ENCODE assay signal across 18 cellular contexts in the genomic region with DNA sequence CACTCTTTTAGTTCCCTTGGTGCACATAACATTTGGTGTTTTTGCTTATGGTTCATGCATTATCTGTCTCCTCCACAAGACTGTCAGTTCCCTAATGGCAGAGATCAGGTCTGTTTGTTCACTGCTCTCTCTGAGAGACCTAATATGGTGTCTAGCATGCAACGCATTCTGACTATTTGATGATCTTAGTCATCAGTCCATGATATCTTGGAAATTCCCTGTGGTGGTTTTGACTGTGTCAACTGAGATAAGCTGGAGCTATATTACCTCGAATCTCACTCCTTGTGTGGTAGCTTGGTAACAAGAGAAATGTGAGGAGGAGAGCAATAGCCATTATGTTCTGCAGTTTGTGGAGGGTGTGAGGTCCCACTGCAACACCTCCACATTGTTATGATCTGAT.
DNase-seq lines count a peak whose midpoint lies in the region; ATAC-seq, FAIRE-seq and TF ChIP-seq lines count a peak whose summit lies in the region.
"Had no signal": no experiment of that assay in that cellular context is flagged by ENCODE, and none has a peak within 500 bp of the region (broad histone marks: within the 10 kb centered on the region; RNA-seq: fewer than 3 reads in every experiment).

No MANE protein-coding gene starts in this region.

- H3K27me3 Mint-ChIP-seq in astrocyte (ENCODE audit: low read depth, unreplicated experiment) = no peaks in the 10 kb centered on the region
- no peaks in the 10 kb centered on the region for H3K27me3 Mint-ChIP-seq in chondrocyte (ENCODE audit: low read depth)
- H3K27me3 Mint-ChIP-seq: activated B cell treated with CpG ODN at 0.5 μM for 24 hours had no signal

- H3K9me3 Mint-ChIP-seq in astrocyte (ENCODE audit: unreplicated experiment) (no peaks in the 10 kb centered on the region), chondrocyte (ENCODE audit: low read depth) (no peaks in the 10 kb centered on the region)
- H3K9me3 Mint-ChIP-seq in stimulated activated effector memory CD8-positive, alpha-beta T cell treated with anti-CD3 and anti-CD28 coated beads, Interleukin-12 subunit alpha, Interleukin-12 subunit beta, amount 100 ng/mL, for 72 hours = peaks cover 12% of the 10 kb centered on the region

- H3K4me1 ChIP-seq in A549 (no peaks in the 10 kb centered on the region), astrocyte (ENCODE audit: insufficient read depth, low read length) (no peaks in the 10 kb centered on the region)
- H3K4me1 ChIP-seq: upper lobe of right lung had no signal

- H3K27ac Mint-ChIP-seq in astrocyte (ENCODE audit: unreplicated experiment) (peak overlapping the region; percentile 49), chondrocyte (ENCODE audit: unreplicated experiment) (no peak overlapping the region)
- H3K27ac Mint-ChIP-seq in stimulated activated effector memory CD8-positive, alpha-beta T cell treated with anti-CD3 and anti-CD28 coated beads, Interleukin-12 subunit alpha, Interleukin-12 subunit beta, amount 100 ng/mL, for 72 hours = no peak overlapping the region
- H3K27ac Mint-ChIP-seq: activated B cell treated with CpG ODN at 0.5 μM for 24 hours; activated naive CD4-positive, alpha-beta T cell treated with anti-CD3 and anti-CD28 coated beads, Interleukin-2, amount 50 U/mL, for 72 hours had no signal

- H3K9ac ChIP-seq in astrocyte (ENCODE audit: low read length) = no peak overlapping the region
- H3K9ac ChIP-seq: KMS-11 had no signal

- no peaks in the 10 kb centered on the region for H3K36me3 Mint-ChIP-seq in astrocyte (ENCODE audit: low read depth, unreplicated experiment)
- H3K36me3 Mint-ChIP-seq in chondrocyte (ENCODE audit: low read depth) = no peaks in the 10 kb centered on the region
- no peaks in the 10 kb centered on the region for H3K36me3 Mint-ChIP-seq in stimulated activated effector memory CD8-positive, alpha-beta T cell treated with anti-CD3 and anti-CD28 coated beads, Interleukin-12 subunit alpha, Interleukin-12 subunit beta, amount 100 ng/mL, for 72 hours

- peaks cover 18% of the 10 kb centered on the region for H3K4me1 Mint-ChIP-seq in astrocyte (ENCODE audit: low read depth, unreplicated experiment)
- H3K4me1 Mint-ChIP-seq in chondrocyte (ENCODE audit: low read depth) = no peaks in the 10 kb centered on the region
- no peaks in the 10 kb centered on the region for H3K4me1 Mint-ChIP-seq in stimulated activated effector memory CD8-positive, alpha-beta T cell treated with anti-CD3 and anti-CD28 coated beads, Interleukin-12 subunit alpha, Interleukin-12 subunit beta, amount 100 ng/mL, for 72 hours
- H3K4me1 Mint-ChIP-seq: activated B cell treated with CpG ODN at 0.5 μM for 24 hours had no signal

- TF ChIP-seq POLR2A in A549 (IDR thresholded peaks at IDR 0.05; ENCODE audit: low read length) = no peak

- H3K4me3 Mint-ChIP-seq in astrocyte (ENCODE audit: unreplicated experiment) (no peak overlapping the region), chondrocyte (ENCODE audit: unreplicated experiment) (no peak overlapping the region)
- no peak overlapping the region for H3K4me3 Mint-ChIP-seq in stimulated activated effector memory CD8-positive, alpha-beta T cell treated with anti-CD3 and anti-CD28 coated beads, Interleukin-12 subunit alpha, Interleukin-12 subunit beta, amount 100 ng/mL, for 72 hours
- H3K4me3 Mint-ChIP-seq: activated B cell treated with CpG ODN at 0.5 μM for 24 hours had no signal

- 0% methylated on average over 2 of the region's 2 CpGs for WGBS in A549 (ENCODE audit: missing lambda C conversion rate)

- no peak overlapping the region for H3K4me2 ChIP-seq in A549
- H3K4me2 ChIP-seq in astrocyte (ENCODE audit: low read length) = no peak overlapping the region
- H3K4me2 ChIP-seq: KMS-11 had no signal

- TF ChIP-seq RAD21 in A549 (conservative IDR thresholded peaks at IDR 0.05 in 1 of 2, IDR thresholded peaks at IDR 0.05 in 1 of 2) = no peak

- ATAC-seq in A549 (peak in 1 of 2 experiments; percentile 58; a peak in 3 of 6 replicates), GM19463 (IDR thresholded peaks at IDR 0.05; ENCODE audit: unreplicated experiment) (peak; percentile 79), HG03196 (IDR thresholded peaks at IDR 0.05; ENCODE audit: unreplicated experiment) (peak; percentile 65), HG02678 (IDR thresholded peaks at IDR 0.05; ENCODE audit: unreplicated experiment) (no peak), GM21723 (IDR thresholded peaks at IDR 0.05; ENCODE audit: unreplicated experiment) (no peak)
- ATAC-seq in stimulated activated effector memory CD8-positive, alpha-beta T cell treated with anti-CD3 and anti-CD28 coated beads, Interleukin-12 subunit alpha, Interleukin-12 subunit beta, amount 100 ng/mL, for 72 hours = no peak
- ATAC-seq: activated naive CD4-positive, alpha-beta T cell treated with anti-CD3 and anti-CD28 coated beads, Interleukin-2, amount 50 U/mL, for 72 hours; SK-N-SH treated with all-trans-retinoic acid at 6 μM for 48 hours; upper lobe of right lung had no signal

- POLR2A ChIA-PET in A549 (lab: Yijun Ruan, JAX) = no interaction called here

- H4K20me1 ChIP-seq in astrocyte (ENCODE audit: insufficient read depth, low read length) = no peaks in the 10 kb centered on the region

- no peaks in the 10 kb centered on the region for H3K27me3 ChIP-seq in astrocyte (ENCODE audit: insufficient read depth, low read length)
- H3K27me3 ChIP-seq: upper lobe of right lung had no signal

- no peaks in the 10 kb centered on the region for H3K9me3 ChIP-seq in A549
- H3K9me3 ChIP-seq in astrocyte (ENCODE audit: insufficient read depth, low read depth, low read length) = no peaks in the 10 kb centered on the region
- H3K9me3 ChIP-seq: Caco-2, upper lobe of right lung had no signal

- CTCF ChIA-PET in A549 (lab: Yijun Ruan, JAX) = interaction anchor here (2.9 kb wide), 1 partner anchor 9 kb away, joined by 15 read pairs; no protein-coding TSS in a partner anchor

- H3K36me3 ChIP-seq in astrocyte (ENCODE audit: insufficient read depth, low read length) = no peaks in the 10 kb centered on the region
- H3K36me3 ChIP-seq: upper lobe of right lung had no signal

- H3K4me3 ChIP-seq in A549 (no peak overlapping the region), astrocyte (ENCODE audit: insufficient read depth, low read depth, low read length) (no peak overlapping the region)
- H3K4me3 ChIP-seq: coronary artery, upper lobe of right lung had no signal

- H3K27ac ChIP-seq in A549 (no peak overlapping the region), astrocyte (ENCODE audit: low read depth, low read length) (no peak overlapping the region)
- H3K27ac ChIP-seq: coronary artery, KMS-11, upper lobe of right lung had no signal

- FAIRE-seq in A549 (lab: Jason Lieb, UNC) = no peak
- no peak for FAIRE-seq in astrocyte (lab: Jason Lieb, UNC)
- FAIRE-seq: A204.1 had no signal

- peak; percentile 2 to 8 for DNase-seq in A549 (ENCODE audit: low read depth in 1 of 2, low spot score in 1 of 2)
- DNase-seq in astrocyte (ENCODE audit: low read depth) = peak; percentile 1
- no peak for DNase-seq in chondrocyte (ENCODE audit: low spot score)
- no peak for DNase-seq in stimulated activated effector memory CD8-positive, alpha-beta T cell treated with anti-CD3 and anti-CD28 coated beads, Interleukin-12 subunit alpha, Interleukin-12 subunit beta, amount 100 ng/mL, for 72 hours (ENCODE audit: low spot score in 2 of 2)
- DNase-seq: activated B cell treated with CpG ODN at 0.5 μM for 24 hours, Caco-2, NCI-H2029 treated with DMSO at 0.1 percent for 48 hours, posterior cingulate gyrus, upper lobe of right lung had no signal

- no peaks in the 10 kb centered on the region for H3K79me2 ChIP-seq in astrocyte (ENCODE audit: insufficient read depth, low read length)

- no peak for TF ChIP-seq CTCF in A549 (IDR thresholded peaks at IDR 0.05)
- no peak for TF ChIP-seq CTCF in astrocyte (IDR thresholded peaks at IDR 0.05; ENCODE audit: insufficient read depth, low read depth, low read length)
- TF ChIP-seq CTCF in chondrocyte (IDR thresholded peaks at IDR 0.05) = no peak

- TF ChIP-seq EP300 in A549 (IDR thresholded peaks at IDR 0.05) = no peak

- H2AFZ ChIP-seq in astrocyte (ENCODE audit: low read depth, low read length) = no peak overlapping the region

TF ChIP-seq in A549, 52 proteins besides CTCF, POLR2A, EP300 and RAD21:
- TF ChIP-seq CHD2 (IDR thresholded peaks at IDR 0.05; ENCODE audit: low read length, partially characterized antibody) (no peak), FOSB (CRISPR knock-in tag; IDR thresholded peaks at IDR 0.05) (no peak), TFCP2L1 (CRISPR knock-in tag; IDR thresholded peaks at IDR 0.05) (no peak), HOXA7 (CRISPR knock-in tag; IDR thresholded peaks at IDR 0.05) (no peak), HDAC2 (IDR thresholded peaks at IDR 0.05) (no peak), GATA3 (IDR thresholded peaks at IDR 0.05; ENCODE audit: borderline replicate concordance) (no peak), RFX5 (IDR thresholded peaks at IDR 0.05) (no peak), FOSL2 (IDR thresholded peaks at IDR 0.05) (no peak), FOSL2 (CRISPR knock-in tag; IDR thresholded peaks at IDR 0.05) (no peak), MAFK (IDR thresholded peaks at IDR 0.05; ENCODE audit: partially characterized antibody) (no peak), RARB (CRISPR knock-in tag; IDR thresholded peaks at IDR 0.05) (no peak), NR3C1 (IDR thresholded peaks at IDR 0.05) (no peak), CEBPB (IDR thresholded peaks at IDR 0.05) (no peak), CBX8 (IDR thresholded peaks at IDR 0.05) (no peak), JUN (IDR thresholded peaks at IDR 0.05) (no peak)
- TF ChIP-seq, protein P1, sequence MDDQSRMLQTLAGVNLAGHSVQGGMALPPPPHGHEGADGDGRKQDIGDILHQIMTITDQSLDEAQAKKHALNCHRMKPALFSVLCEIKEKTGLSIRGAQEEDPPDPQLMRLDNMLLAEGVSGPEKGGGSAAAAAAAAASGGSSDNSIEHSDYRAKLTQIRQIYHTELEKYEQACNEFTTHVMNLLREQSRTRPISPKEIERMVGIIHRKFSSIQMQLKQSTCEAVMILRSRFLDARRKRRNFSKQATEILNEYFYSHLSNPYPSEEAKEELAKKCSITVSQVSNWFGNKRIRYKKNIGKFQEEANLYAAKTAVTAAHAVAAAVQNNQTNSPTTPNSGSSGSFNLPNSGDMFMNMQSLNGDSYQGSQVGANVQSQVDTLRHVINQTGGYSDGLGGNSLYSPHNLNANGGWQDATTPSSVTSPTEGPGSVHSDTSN (IDR thresholded peaks at IDR 0.05) = no peak

Comparison
In these comparisons a context has a peak if more than half of its experiments do, and no peak if none do; other contexts are left out.
1. ATAC-seq: peak in GM19463 (single experiment) and HG03196 (single experiment); none in HG02678 (single experiment), GM21723 (single experiment) and stimulated activated effector memory CD8-positive, alpha-beta T cell treated with anti-CD3 and anti-CD28 coated beads, Interleukin-12 subunit alpha, Interleukin-12 subunit beta, amount 100 ng/mL, for 72 hours (single experiment).
2. DNase-seq: peak in A549 (2 of 2) and astrocyte (single experiment); none in chondrocyte (single experiment) and stimulated activated effector memory CD8-positive, alpha-beta T cell treated with anti-CD3 and anti-CD28 coated beads, Interleukin-12 subunit alpha, Interleukin-12 subunit beta, amount 100 ng/mL, for 72 hours (0 of 2).